1 cellular context compared by ENCODE assay signal in the genomic region with DNA sequence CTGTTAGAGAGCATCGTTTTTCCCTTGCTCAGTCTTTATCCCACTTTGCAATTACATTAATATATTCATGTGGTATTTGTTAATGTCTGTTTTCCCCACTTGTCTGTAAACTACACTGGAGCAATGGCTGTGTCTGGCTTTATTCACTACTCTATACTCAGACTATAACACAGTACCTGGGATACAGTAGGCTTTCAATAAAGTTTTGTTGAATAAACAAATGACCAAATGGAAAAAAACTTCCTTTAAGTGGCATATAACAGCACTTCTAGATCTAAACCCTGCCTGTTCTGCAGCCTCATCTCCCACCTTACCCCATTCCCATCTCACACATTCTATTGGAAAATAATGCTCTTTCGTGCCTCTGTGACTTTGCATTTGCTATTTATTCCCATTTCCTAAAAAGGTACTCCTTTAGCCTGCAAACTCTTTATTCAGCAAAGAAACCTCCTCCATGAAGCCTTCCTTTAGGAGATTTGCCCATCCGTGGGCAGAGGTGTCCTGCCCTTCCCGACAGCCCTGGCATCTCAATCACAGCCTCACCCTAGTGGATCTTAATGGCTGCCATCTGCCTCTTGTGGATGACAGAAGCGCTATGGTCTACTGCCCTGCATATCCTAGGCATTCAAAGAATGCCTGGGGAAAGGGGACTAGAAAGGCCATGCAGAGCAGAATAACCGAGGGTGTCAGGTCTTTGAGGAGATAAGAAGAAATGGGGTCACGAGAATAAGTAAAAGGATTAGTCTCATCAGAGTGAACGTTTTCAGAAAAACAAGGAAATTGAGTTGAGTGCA.
TF ChIP-seq lines count a peak whose summit lies in the region.

No MANE protein-coding gene starts in this region.

TF ChIP-seq in SK-N-SH, 30 proteins besides CTCF, POLR2A, EP300 and RAD21 (continued from another document):
- TF ChIP-seq, protein P1, sequence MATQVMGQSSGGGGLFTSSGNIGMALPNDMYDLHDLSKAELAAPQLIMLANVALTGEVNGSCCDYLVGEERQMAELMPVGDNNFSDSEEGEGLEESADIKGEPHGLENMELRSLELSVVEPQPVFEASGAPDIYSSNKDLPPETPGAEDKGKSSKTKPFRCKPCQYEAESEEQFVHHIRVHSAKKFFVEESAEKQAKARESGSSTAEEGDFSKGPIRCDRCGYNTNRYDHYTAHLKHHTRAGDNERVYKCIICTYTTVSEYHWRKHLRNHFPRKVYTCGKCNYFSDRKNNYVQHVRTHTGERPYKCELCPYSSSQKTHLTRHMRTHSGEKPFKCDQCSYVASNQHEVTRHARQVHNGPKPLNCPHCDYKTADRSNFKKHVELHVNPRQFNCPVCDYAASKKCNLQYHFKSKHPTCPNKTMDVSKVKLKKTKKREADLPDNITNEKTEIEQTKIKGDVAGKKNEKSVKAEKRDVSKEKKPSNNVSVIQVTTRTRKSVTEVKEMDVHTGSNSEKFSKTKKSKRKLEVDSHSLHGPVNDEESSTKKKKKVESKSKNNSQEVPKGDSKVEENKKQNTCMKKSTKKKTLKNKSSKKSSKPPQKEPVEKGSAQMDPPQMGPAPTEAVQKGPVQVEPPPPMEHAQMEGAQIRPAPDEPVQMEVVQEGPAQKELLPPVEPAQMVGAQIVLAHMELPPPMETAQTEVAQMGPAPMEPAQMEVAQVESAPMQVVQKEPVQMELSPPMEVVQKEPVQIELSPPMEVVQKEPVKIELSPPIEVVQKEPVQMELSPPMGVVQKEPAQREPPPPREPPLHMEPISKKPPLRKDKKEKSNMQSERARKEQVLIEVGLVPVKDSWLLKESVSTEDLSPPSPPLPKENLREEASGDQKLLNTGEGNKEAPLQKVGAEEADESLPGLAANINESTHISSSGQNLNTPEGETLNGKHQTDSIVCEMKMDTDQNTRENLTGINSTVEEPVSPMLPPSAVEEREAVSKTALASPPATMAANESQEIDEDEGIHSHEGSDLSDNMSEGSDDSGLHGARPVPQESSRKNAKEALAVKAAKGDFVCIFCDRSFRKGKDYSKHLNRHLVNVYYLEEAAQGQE (IDR thresholded peaks at IDR 0.05; ENCODE audit: low read depth, low read length) = no peak
